In genomic region chr7:140989068-140989467, GRCh38 we compare ENCODE assay signal across 1 cellular context.
A peak's percentile ranks its signal among the peaks of the same experiment; 100 is the strongest.
TF ChIP-seq lines count a peak whose summit lies in the region.

No MANE protein-coding gene starts in this region.

TF ChIP-seq in HepG2, 621 proteins besides CTCF, POLR2A, EP300 and RAD21 (continued from another document):
- TF ChIP-seq ZSCAN22 (CRISPR knock-in tag; IDR thresholded peaks at IDR 0.05): no peak
- TF ChIP-seq CEBPG (CRISPR knock-in tag; IDR thresholded peaks at IDR 0.05): 0 out of 2 replicates have a peak, but pooled peaks have one; percentile 4
- TF ChIP-seq TFE3 (CRISPR knock-in tag; IDR thresholded peaks at IDR 0.05): no peak
- TF ChIP-seq ZNF724P (CRISPR knock-in tag; IDR thresholded peaks at IDR 0.05; ENCODE audit: borderline replicate concordance): no peak
- peak; percentile 39; the same call in 1 of the 2 replicates for TF ChIP-seq DRAP1 (CRISPR knock-in tag; IDR thresholded peaks at IDR 0.05)
- 0 out of 2 replicates have a peak, but pooled peaks have one; percentile 26 for TF ChIP-seq CBX5 (CRISPR knock-in tag; IDR thresholded peaks at IDR 0.05; ENCODE audit: borderline replicate concordance)
- TF ChIP-seq RFXAP (CRISPR knock-in tag; IDR thresholded peaks at IDR 0.05; ENCODE audit: borderline replicate concordance): no peak
- no peak for TF ChIP-seq CSRNP2 (CRISPR knock-in tag; conservative IDR thresholded peaks at IDR 0.05; ENCODE audit: low read depth)
- TF ChIP-seq ELF3 (CRISPR knock-in tag; IDR thresholded peaks at IDR 0.05): 0 out of 2 replicates have a peak, but pooled peaks have one; percentile 14
- no peak for TF ChIP-seq ZHX1 (CRISPR knock-in tag; IDR thresholded peaks at IDR 0.05; ENCODE audit: low read depth)
- no peak for TF ChIP-seq FOXP1 (IDR thresholded peaks at IDR 0.05)
- TF ChIP-seq FOXP1 (CRISPR knock-in tag; IDR thresholded peaks at IDR 0.05): peak; percentile 63; the same call in 1 of the 2 replicates
- no peak for TF ChIP-seq NR1H2 (CRISPR knock-in tag; IDR thresholded peaks at IDR 0.05; ENCODE audit: borderline replicate concordance, low read depth)
- no peak for TF ChIP-seq ZNF550 (CRISPR knock-in tag; IDR thresholded peaks at IDR 0.05; ENCODE audit: borderline replicate concordance)
- no peak for TF ChIP-seq SSRP1 (CRISPR knock-in tag; IDR thresholded peaks at IDR 0.05)
- TF ChIP-seq KDM6A (CRISPR knock-in tag; IDR thresholded peaks at IDR 0.05; ENCODE audit: low read depth): 0 out of 2 replicates have a peak, but pooled peaks have one; percentile 38
- no peak for TF ChIP-seq ZFP91 (CRISPR knock-in tag; IDR thresholded peaks at IDR 0.05; ENCODE audit: borderline replicate concordance)
- peak; percentile 88 for TF ChIP-seq ZNF652 (CRISPR knock-in tag; IDR thresholded peaks at IDR 0.05; ENCODE audit: borderline replicate concordance, low read depth)
- no peak for TF ChIP-seq FOXO4 (CRISPR knock-in tag; conservative IDR thresholded peaks at IDR 0.05)
- no peak for TF ChIP-seq ZMYM3 (CRISPR knock-in tag; IDR thresholded peaks at IDR 0.05)
- no peak for TF ChIP-seq KDM3A (CRISPR knock-in tag; IDR thresholded peaks at IDR 0.05; ENCODE audit: low read depth)
- 0 out of 2 replicates have a peak, but pooled peaks have one; percentile 21 for TF ChIP-seq ZNF644 (CRISPR knock-in tag; IDR thresholded peaks at IDR 0.05; ENCODE audit: low read depth)
- no peak for TF ChIP-seq HOXA3 (CRISPR knock-in tag; IDR thresholded peaks at IDR 0.05)
- TF ChIP-seq ZNF7 (CRISPR knock-in tag; IDR thresholded peaks at IDR 0.05): no peak
- TF ChIP-seq KMT2B (CRISPR knock-in tag; IDR thresholded peaks at IDR 0.05): peak; percentile 31; the same call in 1 of the 2 replicates
- TF ChIP-seq PAXIP1 (CRISPR knock-in tag; conservative IDR thresholded peaks at IDR 0.05): peak; percentile 48
- no peak; the same call in 1 of the 2 replicates for TF ChIP-seq ARID4A (CRISPR knock-in tag; IDR thresholded peaks at IDR 0.05; ENCODE audit: borderline replicate concordance)
- TF ChIP-seq STAG1 (CRISPR knock-in tag; IDR thresholded peaks at IDR 0.05): no peak
- peak; percentile 63 for TF ChIP-seq TEAD3 (CRISPR knock-in tag; optimal IDR thresholded peaks at IDR 0.05; ENCODE audit: borderline replicate concordance)
- TF ChIP-seq SOX6 (IDR thresholded peaks at IDR 0.05): no peak
- TF ChIP-seq SOX6 (CRISPR knock-in tag; IDR thresholded peaks at IDR 0.05): peak; percentile 42; the same call in 1 of the 2 replicates
- TF ChIP-seq MTA1 (CRISPR knock-in tag; IDR thresholded peaks at IDR 0.05; ENCODE audit: borderline replicate concordance): no peak
- no peak for TF ChIP-seq HOMEZ (CRISPR knock-in tag; IDR thresholded peaks at IDR 0.05; ENCODE audit: low read depth)
- TF ChIP-seq KLF16 (CRISPR knock-in tag; IDR thresholded peaks at IDR 0.05): 0 out of 4 replicates have a peak, but pooled peaks of 1 of the 2 experiments have one; percentile 26
- TF ChIP-seq SOX5 (CRISPR knock-in tag; IDR thresholded peaks at IDR 0.05; ENCODE audit: borderline replicate concordance): peak; percentile 34; the same call in 1 of the 2 replicates
